ENCODE assay signal across 28 cellular contexts in genomic region chr21:33954395-33954794, GRCh38.
"Had no signal": no experiment of that assay in that cellular context is flagged by ENCODE, and none has a peak within 500 bp of the region (broad histone marks: within the 10 kb centered on the region; RNA-seq: fewer than 3 reads in every experiment).

No MANE protein-coding gene starts in this region.

- H3K4me1 Mint-ChIP-seq: endodermal cell, nephron had no signal

- H3K27me3 Mint-ChIP-seq: dendritic cell treated with granulocyte-macrophage colony-stimulating factor and Interleukin-4, amounts not matched to agents 40 ng/mL and 50 ng/mL, for 4 days; naive B cell had no signal

- H3K36me3 ChIP-seq: colonic mucosa, gastrocnemius medialis, lower lobe of right lung, neural progenitor cell, prostate gland, right atrium auricular region, sigmoid colon, tibial nerve, upper lobe of left lung had no signal

- H3K9me3 ChIP-seq: colonic mucosa, gastrocnemius medialis, lower lobe of right lung, prostate gland, sigmoid colon, testis had no signal

- H3K27ac Mint-ChIP-seq: dendritic cell treated with granulocyte-macrophage colony-stimulating factor and Interleukin-4, amounts not matched to agents 40 ng/mL and 50 ng/mL, for 4 days; endodermal cell; memory B cell; mesothelial cell of epicardium; naive B cell; nephron; neural progenitor cell; stimulated activated effector memory CD8-positive, alpha-beta T cell treated with anti-CD3 and anti-CD28 coated beads, Interleukin-12 subunit alpha, Interleukin-12 subunit beta, amount 100 ng/mL, for 72 hours had no signal

- H3K27ac ChIP-seq: colonic mucosa, epithelial cell of prostate, gastrocnemius medialis, lower lobe of right lung, neural progenitor cell, prostate gland, right atrium auricular region, sigmoid colon, testis, tibial nerve, upper lobe of left lung had no signal

- ATAC-seq: esophagus mucosa; left ventricle myocardium superior; lower lobe of right lung; mucosa of descending colon; stimulated activated effector memory CD8-positive, alpha-beta T cell treated with anti-CD3 and anti-CD28 coated beads, Interleukin-12 subunit alpha, Interleukin-12 subunit beta, amount 100 ng/mL, for 72 hours had no signal

- H3K4me1 ChIP-seq: colonic mucosa, lower lobe of right lung, neural progenitor cell, prostate gland, testis, tibial nerve, upper lobe of left lung had no signal

- H3K4me3 ChIP-seq: colonic mucosa, gastrocnemius medialis, lower lobe of right lung, mucosa of descending colon, neural progenitor cell, prostate gland, right atrium auricular region, sigmoid colon, testis, tibial nerve, upper lobe of left lung had no signal

- DNase-seq: colonic mucosa; effector CD8-positive, alpha-beta T cell; endodermal cell; foreskin fibroblast; gastrocnemius medialis; head of caudate nucleus; left ventricle myocardium superior; lower lobe of right lung; mucosa of descending colon; naive B cell; sigmoid colon; stimulated activated CD4-positive, alpha-beta T cell treated with anti-CD3 and anti-CD28 coated beads, Interleukin-2, amount 100 ng/mL, for 24 hours; stimulated activated CD4-positive, alpha-beta T cell treated with anti-CD3 and anti-CD28 coated beads, Interleukin-4, amount 100 ng/mL, for 24 hours; stimulated activated naive CD4-positive, alpha-beta T cell treated with Interleukin-2 at 50 U/mL for 16 hours; substantia nigra; testis; upper lobe of left lung had no signal

- H3K27me3 ChIP-seq: colonic mucosa, gastrocnemius medialis, neural progenitor cell, right atrium auricular region, sigmoid colon, testis, tibial nerve, upper lobe of left lung had no signal

- H3K4me3 Mint-ChIP-seq: dendritic cell treated with granulocyte-macrophage colony-stimulating factor and Interleukin-4, amounts not matched to agents 40 ng/mL and 50 ng/mL, for 4 days; endodermal cell; memory B cell; mesothelial cell of epicardium; naive B cell; nephron; neural progenitor cell; stimulated activated effector memory CD8-positive, alpha-beta T cell treated with anti-CD3 and anti-CD28 coated beads, Interleukin-12 subunit alpha, Interleukin-12 subunit beta, amount 100 ng/mL, for 72 hours had no signal
